In the genomic region with DNA sequence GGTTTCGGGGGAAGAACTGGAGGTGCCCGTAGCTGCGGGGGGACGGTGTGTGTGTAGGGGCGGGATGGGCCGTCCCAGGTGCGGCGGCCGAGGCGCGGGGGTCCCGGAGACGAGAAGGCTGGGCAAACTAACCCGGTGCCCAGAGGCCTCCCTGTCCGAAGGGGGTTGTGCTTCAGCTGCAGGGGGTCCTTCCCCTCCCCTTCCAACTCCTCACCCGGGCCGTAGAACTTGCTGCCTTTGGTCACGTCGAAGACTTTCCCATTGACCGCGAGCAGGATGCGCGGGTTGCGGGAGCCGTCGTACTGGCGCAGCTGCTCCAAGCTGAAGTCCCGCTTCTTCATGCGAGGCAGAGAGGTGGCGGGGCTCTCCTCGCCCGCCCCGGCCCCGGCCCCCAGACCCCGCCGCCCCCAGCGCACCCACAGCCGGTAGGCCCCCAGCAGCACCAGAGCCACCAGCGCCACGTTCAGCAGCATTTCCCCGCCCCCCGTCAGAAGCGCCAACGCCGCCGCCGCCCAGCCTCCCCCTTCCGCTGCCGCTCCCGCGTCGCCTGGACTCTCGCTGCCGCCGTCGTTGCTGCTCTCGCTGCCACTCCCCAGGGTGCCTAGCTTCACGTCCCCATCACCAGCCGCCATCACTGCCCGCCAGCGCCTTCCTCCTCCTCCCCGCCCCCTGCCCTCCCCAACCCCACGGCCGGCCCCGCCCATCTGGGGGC, we compare ENCODE assay signal across 8 cellular contexts. TPM values are rescaled to one million over a fixed set of nuclear protein-coding genes. Genes with fewer than 3 reads are reported as not detected.
A peak's percentile ranks its signal among the peaks of the same experiment; 100 is the strongest.
DNase-seq lines count a peak whose midpoint lies in the region; ATAC-seq and TF ChIP-seq lines count a peak whose summit lies in the region.

A gene with protein sequence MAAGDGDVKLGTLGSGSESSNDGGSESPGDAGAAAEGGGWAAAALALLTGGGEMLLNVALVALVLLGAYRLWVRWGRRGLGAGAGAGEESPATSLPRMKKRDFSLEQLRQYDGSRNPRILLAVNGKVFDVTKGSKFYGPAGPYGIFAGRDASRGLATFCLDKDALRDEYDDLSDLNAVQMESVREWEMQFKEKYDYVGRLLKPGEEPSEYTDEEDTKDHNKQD (minus strand): TSS at position 655 of the 712 bp plus-strand sequence. CDS start 23 bp downstream, at position 632.

- H2AFZ ChIP-seq in hepatocyte, result peak within 1 kb of the TSS; percentile 66

- no peaks in the 10 kb centered on the region for H3K27me3 ChIP-seq in hepatocyte

- no peaks in the 10 kb centered on the region for H3K36me3 ChIP-seq in hepatocyte (replicated peaks; ENCODE audit: insufficient read depth, low read depth)

- peak within 1 kb of the TSS; percentile 83 for H3K4me2 ChIP-seq in hepatocyte

- H3K79me2 ChIP-seq in hepatocyte, result peaks cover 54% of the 10 kb centered on the region

- H3K4me3 ChIP-seq in hepatocyte (peak within 1 kb of the TSS; percentile 82), retinal pigment epithelial cell (ENCODE audit: low read length) (peak within 1 kb of the TSS; percentile 74)

- TF ChIP-seq POLR2A in GM10847 (IDR thresholded peaks at IDR 0.05; ENCODE audit: extremely low read depth, insufficient read length), result peak; percentile 51

- peak; percentile 4 for ATAC-seq in GM21825 (IDR thresholded peaks at IDR 0.05; ENCODE audit: unreplicated experiment)

- WGBS in adipose tissue, 3 donors, result 1% methylated on average over 51 to 65 of the region's 65 CpGs
- WGBS in hepatocyte (ENCODE audit: low lambda C conversion rate, missing lambda C conversion rate), result 0% methylated on average over 30 of the region's 65 CpGs

- H3K4me1 ChIP-seq in hepatocyte (ENCODE audit: insufficient read depth), result peaks cover 12% of the 10 kb centered on the region

- TF ChIP-seq CTCF in hepatocyte (IDR thresholded peaks at IDR 0.05; ENCODE audit: poor library complexity) (no peak), retinal pigment epithelial cell (conservative IDR thresholded peaks at IDR 0.05; ENCODE audit: low read depth, low read length) (no peak)

- no peaks in the 10 kb centered on the region for H3K9me3 ChIP-seq in hepatocyte (ENCODE audit: low read depth)

- no peaks in the 10 kb centered on the region for H3K9me2 ChIP-seq in hepatocyte (replicated peaks; ENCODE audit: insufficient read depth)

- H4K20me1 ChIP-seq in hepatocyte (ENCODE audit: insufficient read depth, poor library complexity, severe bottlenecking), result peaks cover 14% of the 10 kb centered on the region

- H3K27ac ChIP-seq in adipose tissue (ENCODE audit: low read depth, low read length), result peak within 1 kb of the TSS; percentile 65
- H3K27ac ChIP-seq in hepatocyte, result peak within 1 kb of the TSS; percentile 93

- DNase-seq in NAMALWA (ENCODE audit: low spot score) (peak; percentile 55), hepatocyte (ENCODE audit: low spot score) (peak; percentile 46), retinal pigment epithelial cell (ENCODE audit: low read depth) (no peak), NCI-H187 (lab: John Stamatoyannopoulos, UW) (no peak), AG08395 (ENCODE audit: low spot score) (no peak)

RNA-seq across cellular contexts. Expression of the gene that starts here (rescaled TPM):
- polyA plus RNA-seq in adipose tissue, result 10 to 100 TPM; 22.2 to 62.1 (median 44.0) TPM
- total RNA-seq in hepatocyte, result 58.3 and 65.6 TPM in 2 replicates
- 69.9 and 84.7 TPM in 2 replicates for polyA plus RNA-seq in hepatocyte

Comparison
In these comparisons a context has a peak if more than half of its experiments do, and no peak if none do; other contexts are left out.
1. DNase-seq: peak in NAMALWA (single experiment) and hepatocyte (single experiment); none in retinal pigment epithelial cell (single experiment), NCI-H187 (0 of 2) and AG08395 (single experiment).